Comparison of ENCODE assay signal across 1 cellular context in the genomic region with DNA sequence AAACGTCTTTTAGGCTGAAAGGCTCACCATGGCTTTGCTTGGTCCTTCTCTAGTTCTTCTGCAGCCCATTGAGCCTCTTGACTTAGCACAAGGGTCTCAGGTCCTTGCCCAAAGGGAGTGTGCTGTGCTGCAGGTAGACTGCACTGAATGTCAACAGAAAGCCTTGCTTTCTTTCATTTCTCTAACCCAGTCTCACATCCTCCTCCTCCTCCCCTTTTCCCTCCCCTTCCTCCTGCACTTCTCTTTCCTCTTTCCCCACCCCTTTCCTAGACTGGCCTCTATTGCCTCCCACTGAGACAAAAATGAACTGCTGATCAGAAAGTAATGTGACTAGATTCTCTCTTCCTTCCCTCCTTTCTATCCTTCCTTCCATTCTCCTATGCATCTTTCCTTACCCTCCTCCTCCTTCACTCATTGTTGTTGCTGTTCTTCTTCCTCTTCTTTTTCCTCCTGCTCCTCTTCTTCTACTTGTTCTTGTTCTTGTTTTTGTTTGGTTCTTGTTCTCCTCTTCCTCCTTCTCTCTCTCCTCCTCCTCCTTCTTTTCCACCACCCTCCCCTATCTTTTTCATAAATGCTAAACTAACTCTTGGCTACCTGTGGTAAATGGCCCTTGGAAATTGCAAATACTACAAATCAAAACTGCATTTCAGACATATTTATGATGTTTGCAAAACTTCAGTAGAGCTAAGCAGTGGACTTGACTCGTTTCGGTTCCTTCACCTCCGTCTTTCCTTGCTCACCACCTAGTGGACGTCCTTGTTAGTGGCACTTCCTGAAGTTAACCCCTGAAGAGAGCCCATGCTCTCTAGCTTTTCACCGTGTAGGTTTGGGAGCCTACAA.
A peak's percentile ranks its signal among the peaks of the same experiment; 100 is the strongest.
TF ChIP-seq lines count a peak whose summit lies in the region.

TSS of gene SELL (minus strand) at position 152 of the 840 bp plus-strand sequence. CDS start at position 30, 122 bp downstream.

TF ChIP-seq in K562, 482 proteins besides CTCF, POLR2A, EP300 and RAD21 (continued from another document):
- TF ChIP-seq, protein P1, sequence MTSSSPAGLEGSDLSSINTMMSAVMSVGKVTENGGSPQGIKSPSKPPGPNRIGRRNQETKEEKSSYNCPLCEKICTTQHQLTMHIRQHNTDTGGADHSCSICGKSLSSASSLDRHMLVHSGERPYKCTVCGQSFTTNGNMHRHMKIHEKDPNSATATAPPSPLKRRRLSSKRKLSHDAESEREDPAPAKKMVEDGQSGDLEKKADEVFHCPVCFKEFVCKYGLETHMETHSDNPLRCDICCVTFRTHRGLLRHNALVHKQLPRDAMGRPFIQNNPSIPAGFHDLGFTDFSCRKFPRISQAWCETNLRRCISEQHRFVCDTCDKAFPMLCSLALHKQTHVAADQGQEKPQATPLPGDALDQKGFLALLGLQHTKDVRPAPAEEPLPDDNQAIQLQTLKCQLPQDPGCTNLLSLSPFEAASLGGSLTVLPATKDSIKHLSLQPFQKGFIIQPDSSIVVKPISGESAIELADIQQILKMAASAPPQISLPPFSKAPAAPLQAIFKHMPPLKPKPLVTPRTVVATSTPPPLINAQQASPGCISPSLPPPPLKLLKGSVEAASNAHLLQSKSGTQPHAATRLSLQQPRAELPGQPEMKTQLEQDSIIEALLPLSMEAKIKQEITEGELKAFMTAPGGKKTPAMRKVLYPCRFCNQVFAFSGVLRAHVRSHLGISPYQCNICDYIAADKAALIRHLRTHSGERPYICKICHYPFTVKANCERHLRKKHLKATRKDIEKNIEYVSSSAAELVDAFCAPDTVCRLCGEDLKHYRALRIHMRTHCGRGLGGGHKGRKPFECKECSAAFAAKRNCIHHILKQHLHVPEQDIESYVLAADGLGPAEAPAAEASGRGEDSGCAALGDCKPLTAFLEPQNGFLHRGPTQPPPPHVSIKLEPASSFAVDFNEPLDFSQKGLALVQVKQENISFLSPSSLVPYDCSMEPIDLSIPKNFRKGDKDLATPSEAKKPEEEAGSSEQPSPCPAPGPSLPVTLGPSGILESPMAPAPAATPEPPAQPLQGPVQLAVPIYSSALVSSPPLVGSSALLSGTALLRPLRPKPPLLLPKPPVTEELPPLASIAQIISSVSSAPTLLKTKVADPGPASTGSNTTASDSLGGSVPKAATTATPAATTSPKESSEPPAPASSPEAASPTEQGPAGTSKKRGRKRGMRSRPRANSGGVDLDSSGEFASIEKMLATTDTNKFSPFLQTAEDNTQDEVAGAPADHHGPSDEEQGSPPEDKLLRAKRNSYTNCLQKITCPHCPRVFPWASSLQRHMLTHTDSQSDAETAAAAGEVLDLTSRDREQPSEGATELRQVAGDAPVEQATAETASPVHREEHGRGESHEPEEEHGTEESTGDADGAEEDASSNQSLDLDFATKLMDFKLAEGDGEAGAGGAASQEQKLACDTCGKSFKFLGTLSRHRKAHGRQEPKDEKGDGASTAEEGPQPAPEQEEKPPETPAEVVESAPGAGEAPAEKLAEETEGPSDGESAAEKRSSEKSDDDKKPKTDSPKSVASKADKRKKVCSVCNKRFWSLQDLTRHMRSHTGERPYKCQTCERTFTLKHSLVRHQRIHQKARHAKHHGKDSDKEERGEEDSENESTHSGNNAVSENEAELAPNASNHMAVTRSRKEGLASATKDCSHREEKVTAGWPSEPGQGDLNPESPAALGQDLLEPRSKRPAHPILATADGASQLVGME (CRISPR knock-in tag; IDR thresholded peaks at IDR 0.05), result peak; percentile 29; the same call in 1 of the 2 replicates
- TF ChIP-seq ZC3H8 (IDR thresholded peaks at IDR 0.05) (no peak), DNMT1 (IDR thresholded peaks at IDR 0.05) (0 out of 2 replicates have a peak, but pooled peaks have one; percentile 14), ELF2 (CRISPR knock-in tag; IDR thresholded peaks at IDR 0.05) (0 out of 2 replicates have a peak, but pooled peaks have one; percentile 37), ZNF512 (tag; IDR thresholded peaks at IDR 0.05) (peak; percentile 93), HNRNPH1 (optimal IDR thresholded peaks at IDR 0.05; ENCODE audit: low read depth, low read length) (no peak), TBP (optimal IDR thresholded peaks at IDR 0.05; ENCODE audit: low read depth, low read length) (no peak), ETV1 (tag; conservative IDR thresholded peaks at IDR 0.05; ENCODE audit: low read depth) (peak; percentile 53), FOXK2 (conservative IDR thresholded peaks at IDR 0.05 in 1 of 2, IDR thresholded peaks at IDR 0.05 in 1 of 2; ENCODE audit: low read depth in 2 of 2) (0 out of 4 replicates have a peak, but pooled peaks of 1 of the 2 experiments have one; percentile 25), ZNF146 (CRISPR knock-in tag; IDR thresholded peaks at IDR 0.05; ENCODE audit: unreplicated experiment) (no peak), ARID1B (IDR thresholded peaks at IDR 0.05) (0 out of 2 replicates have a peak, but pooled peaks have one; percentile 12), SPI1 (IDR thresholded peaks at IDR 0.05; ENCODE audit: borderline replicate concordance, low read depth, low read length) (peak; percentile 21; the same call in 1 of the 2 replicates), NR2C2 (CRISPR knock-in tag; IDR thresholded peaks at IDR 0.05) (no peak), NR2C2 (tag; IDR thresholded peaks at IDR 0.05) (no peak)
- TF ChIP-seq, protein P2, sequence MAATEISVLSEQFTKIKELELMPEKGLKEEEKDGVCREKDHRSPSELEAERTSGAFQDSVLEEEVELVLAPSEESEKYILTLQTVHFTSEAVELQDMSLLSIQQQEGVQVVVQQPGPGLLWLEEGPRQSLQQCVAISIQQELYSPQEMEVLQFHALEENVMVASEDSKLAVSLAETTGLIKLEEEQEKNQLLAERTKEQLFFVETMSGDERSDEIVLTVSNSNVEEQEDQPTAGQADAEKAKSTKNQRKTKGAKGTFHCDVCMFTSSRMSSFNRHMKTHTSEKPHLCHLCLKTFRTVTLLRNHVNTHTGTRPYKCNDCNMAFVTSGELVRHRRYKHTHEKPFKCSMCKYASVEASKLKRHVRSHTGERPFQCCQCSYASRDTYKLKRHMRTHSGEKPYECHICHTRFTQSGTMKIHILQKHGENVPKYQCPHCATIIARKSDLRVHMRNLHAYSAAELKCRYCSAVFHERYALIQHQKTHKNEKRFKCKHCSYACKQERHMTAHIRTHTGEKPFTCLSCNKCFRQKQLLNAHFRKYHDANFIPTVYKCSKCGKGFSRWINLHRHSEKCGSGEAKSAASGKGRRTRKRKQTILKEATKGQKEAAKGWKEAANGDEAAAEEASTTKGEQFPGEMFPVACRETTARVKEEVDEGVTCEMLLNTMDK (IDR thresholded peaks at IDR 0.05; ENCODE audit: borderline replicate concordance, insufficient read depth, low read depth, low read length, poor library complexity, severe bottlenecking), result no peak
